In the genomic region with DNA sequence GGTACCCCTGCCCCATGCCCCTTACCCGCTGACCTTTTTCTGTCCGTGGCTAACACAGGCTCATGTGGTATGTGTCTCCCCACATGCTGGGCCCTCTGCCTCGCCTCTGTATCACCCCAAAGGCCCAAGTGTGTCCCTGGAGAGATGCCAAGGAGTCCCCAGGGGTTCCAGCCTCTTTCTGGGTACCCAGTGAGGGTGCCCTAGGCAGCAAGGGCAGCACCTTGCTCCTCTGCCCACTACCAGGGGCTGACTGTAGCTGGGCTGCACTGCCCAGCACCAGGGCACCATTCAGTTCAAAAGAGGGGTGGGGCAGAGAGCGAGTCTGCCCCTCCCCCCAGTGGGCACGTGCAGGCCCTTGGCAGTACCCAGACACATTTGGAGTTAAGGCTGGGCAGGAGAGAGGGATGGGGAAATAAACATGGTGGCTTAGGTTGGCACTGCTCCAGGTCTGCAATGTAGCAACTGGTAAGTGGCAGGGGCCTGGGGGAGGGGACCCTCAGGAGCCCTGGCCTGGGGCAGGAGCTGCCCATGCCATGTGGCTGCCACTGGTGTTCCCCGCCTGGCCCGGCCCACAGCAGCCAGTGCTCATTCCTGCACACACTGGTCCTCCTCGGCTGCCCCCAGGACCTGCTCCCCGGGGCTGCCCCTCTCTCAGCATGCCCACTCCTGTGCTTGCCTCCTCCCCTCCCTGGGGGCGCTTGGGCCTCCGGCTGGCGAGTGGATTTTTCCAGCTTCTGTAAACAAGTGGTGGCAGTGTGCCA, we compare ENCODE assay signal across 9 cellular contexts. TPM values are rescaled to one million over a fixed set of nuclear protein-coding genes. Genes with fewer than 3 reads are reported as not detected.
DNase-seq lines count a peak whose midpoint lies in the region; ATAC-seq, FAIRE-seq and TF ChIP-seq lines count a peak whose summit lies in the region.
"Had no signal": no experiment of that assay in that cellular context is flagged by ENCODE, and none has a peak within 500 bp of the region (broad histone marks: within the 10 kb centered on the region; RNA-seq: fewer than 3 reads in every experiment).

No MANE protein-coding gene starts in this region.

- H3K4me1 Mint-ChIP-seq in activated T-helper 17 cell treated with anti-CD3 and anti-CD28 coated beads, Interleukin-2, amount 50 U/mL, for 72 hours = peaks cover 22% of the 10 kb centered on the region

- H3K36me3 ChIP-seq in keratinocyte (ENCODE audit: control insufficient read depth in 2 of 2, extremely low read depth in 1 of 2, insufficient read depth in 2 of 2, low read length in 2 of 2) (no peaks in the 10 kb centered on the region), stomach (peaks cover 5 to 14% (median 13%) of the 10 kb centered on the region in 4 donors)

- dilution Hi-C loops in keratinocyte (cut with MboI; ENCODE audit: extremely low pct_ligation_motif_present, low sequenced_read_pairs) = no loop called here

- no peaks in the 10 kb centered on the region for H3K27me3 ChIP-seq in keratinocyte (ENCODE audit: control insufficient read depth, extremely low read depth, insufficient read depth, low read length)
- H3K27me3 ChIP-seq in stomach = no peaks in the 10 kb centered on the region

- H3K27me3 Mint-ChIP-seq in activated T-helper 17 cell treated with anti-CD3 and anti-CD28 coated beads, Interleukin-2, amount 50 U/mL, for 72 hours = no peaks in the 10 kb centered on the region

- ATAC-seq in activated T-helper 17 cell treated with anti-CD3 and anti-CD28 coated beads, Interleukin-2, amount 50 U/mL, for 72 hours (replicated peaks) = no peak
- ATAC-seq in GM18870 (IDR thresholded peaks at IDR 0.05; ENCODE audit: unreplicated experiment) (no peak), GM21786 (IDR thresholded peaks at IDR 0.05; ENCODE audit: unreplicated experiment) (no peak)

- no peak for TF ChIP-seq EP300 in stomach (IDR thresholded peaks at IDR 0.05)

- no peak overlapping the region for H3K27ac ChIP-seq in keratinocyte (ENCODE audit: control insufficient read depth, insufficient read depth, low read length)
- H3K27ac ChIP-seq in stomach = peak overlapping the region; percentile 90 to 98 (median 97)

- H3K79me2 ChIP-seq in keratinocyte (ENCODE audit: control insufficient read depth, insufficient read depth, low read length) = no peaks in the 10 kb centered on the region

- DNase-seq in AML-193 (lab: John Stamatoyannopoulos, UW) (peak; percentile 20 to 47), NCI-H128 (lab: John Stamatoyannopoulos, UW; ENCODE audit: unreplicated experiment) (peak; percentile 67), keratinocyte (ENCODE audit: low read depth, low spot score) (no peak), stomach (peak; percentile 95), AG20443 (ENCODE audit: low spot score) (no peak)

- no peaks in the 10 kb centered on the region for H4K20me1 ChIP-seq in keratinocyte (ENCODE audit: control insufficient read depth, extremely low read depth, insufficient read depth, low read length)

- no peak for TF ChIP-seq CTCF in keratinocyte (optimal IDR thresholded peaks at IDR 0.05 in 1 of 3, IDR thresholded peaks at IDR 0.05 in 1 of 3, conservative IDR thresholded peaks at IDR 0.05 in 1 of 3; ENCODE audit: extremely low read depth in 1 of 3, insufficient read depth in 2 of 3, low read length in 3 of 3)
- TF ChIP-seq CTCF in stomach (IDR thresholded peaks at IDR 0.05) = no peak

- H3K9me1 ChIP-seq in keratinocyte (ENCODE audit: control insufficient read depth, extremely low read depth, insufficient read depth, low read length) = no peaks in the 10 kb centered on the region

- 10 to 26% (median 19%) methylated on average over 2 to 12 of the region's 12 CpGs for WGBS in stomach, 5 donors

- no peaks in the 10 kb centered on the region for H3K9me3 Mint-ChIP-seq in activated T-helper 17 cell treated with anti-CD3 and anti-CD28 coated beads, Interleukin-2, amount 50 U/mL, for 72 hours

- H3K27ac Mint-ChIP-seq in activated T-helper 17 cell treated with anti-CD3 and anti-CD28 coated beads, Interleukin-2, amount 50 U/mL, for 72 hours = peak overlapping the region; percentile 89

- H3K9me3 ChIP-seq in keratinocyte (ENCODE audit: control insufficient read depth, low read depth, low read length) (no peaks in the 10 kb centered on the region), stomach (no peaks in the 10 kb centered on the region)

- intact Hi-C loops in stomach (cut with DNase I; ENCODE audit: low total_unique reads) = no loop called here

- H3K4me3 Mint-ChIP-seq in activated T-helper 17 cell treated with anti-CD3 and anti-CD28 coated beads, Interleukin-2, amount 50 U/mL, for 72 hours = no peak overlapping the region

- no peak for FAIRE-seq in keratinocyte (lab: Jason Lieb, UNC)

- H3K4me3 ChIP-seq in keratinocyte (ENCODE audit: control insufficient read depth in 2 of 3, extremely low read depth in 1 of 3, insufficient read depth in 2 of 3, low read depth in 1 of 3, low read length in 3 of 3) (no peak overlapping the region), stomach (peak overlapping the region; percentile 18 to 41 (median 30))

- H3K4me1 ChIP-seq in keratinocyte (ENCODE audit: control insufficient read depth, extremely low read depth, insufficient read depth, low read length) (peaks cover 58% of the 10 kb centered on the region), stomach (peaks cover 94 to 100% (median 99%) of the 10 kb centered on the region in 4 donors)

- H3K9ac ChIP-seq in keratinocyte (ENCODE audit: control insufficient read depth, extremely low read depth, insufficient read depth, low read length) = no peak overlapping the region

- H3K36me3 Mint-ChIP-seq in activated T-helper 17 cell treated with anti-CD3 and anti-CD28 coated beads, Interleukin-2, amount 50 U/mL, for 72 hours (ENCODE audit: low read depth) = no peaks in the 10 kb centered on the region

- H3K4me2 ChIP-seq in keratinocyte (ENCODE audit: control insufficient read depth, extremely low read depth, insufficient read depth, low read depth, low read length) = peak overlapping the region; percentile 35

- H2AFZ ChIP-seq in keratinocyte (ENCODE audit: control insufficient read depth, low read length) = no peak overlapping the region

- TF ChIP-seq POLR2A in stomach (IDR thresholded peaks at IDR 0.05) = no peak

RNA-seq across cellular contexts. Expression of a gene that starts 9.1 kb away (rescaled TPM):
- 10 to 100 TPM; 10.3 to 14.4 TPM for total RNA-seq in activated T-helper 17 cell treated with anti-CD3 and anti-CD28 coated beads, Interleukin-2, amount 50 U/mL, for 72 hours
- polyA plus RNA-seq in keratinocyte (3.3 to 5.9 TPM (median 4.5 TPM) in 3 replicates), stomach (10 to 100 TPM; 21.4 to 37.0 (median 26.4) TPM)
- 2.3 TPM for polyA plus RNA-seq in keratinocyte (2011; ENCODE audit: low read depth)
- 2.5 and 4.4 TPM in 2 replicates for polyA plus RNA-seq in keratinocyte (2011; cell fraction: cytosol; rRNA removed)
- 5.2 and 5.8 TPM in 2 replicates for polyA plus RNA-seq in keratinocyte (2011; cell fraction: nucleus; rRNA removed)
- polyA plus RNA-seq in keratinocyte (2012; ENCODE audit: low replicate concordance) = 4.9 and 8.4 TPM in 2 replicates
- 4.8 to 14.7 TPM (median 4.9 TPM) in 3 replicates for polyA minus RNA-seq in keratinocyte
- polyA minus RNA-seq in keratinocyte (2011; cell fraction: cytosol; rRNA and poly(A)+ RNA removed) = 5.6 TPM
- polyA minus RNA-seq in keratinocyte (2011; cell fraction: nucleus; rRNA and poly(A)+ RNA removed) = 2.4 and 3.2 TPM in 2 replicates
- 10 to 100 TPM; 21.1 to 52.2 (median 38.4) TPM for total RNA-seq in stomach

RNA-seq across cellular contexts. Expression of a gene that starts 17.7 kb away (rescaled TPM):
- 100 to 1,000 TPM in 1 of 2 donors, 10 to 100 TPM in 1; 83.5 to 140 TPM for total RNA-seq in activated T-helper 17 cell treated with anti-CD3 and anti-CD28 coated beads, Interleukin-2, amount 50 U/mL, for 72 hours
- polyA plus RNA-seq in keratinocyte (45.3 to 77.3 TPM (median 47.2 TPM) in 3 replicates), stomach (10 to 100 TPM; 24.1 to 49.5 (median 32.7) TPM)
- polyA plus RNA-seq in keratinocyte (2011; ENCODE audit: low read depth) = 20.0 TPM
- 54.1 and 62.2 TPM in 2 replicates for polyA plus RNA-seq in keratinocyte (2011; cell fraction: cytosol; rRNA removed)
- 134 and 168 TPM in 2 replicates for polyA plus RNA-seq in keratinocyte (2011; cell fraction: nucleus; rRNA removed)
- polyA plus RNA-seq in keratinocyte (2012; ENCODE audit: low replicate concordance) = 30.8 and 51.5 TPM in 2 replicates
- polyA minus RNA-seq in keratinocyte = 82.2 to 244 TPM (median 85.5 TPM) in 3 replicates
- 97.8 TPM for polyA minus RNA-seq in keratinocyte (2011; cell fraction: cytosol; rRNA and poly(A)+ RNA removed)
- 89.3 and 107 TPM in 2 replicates for polyA minus RNA-seq in keratinocyte (2011; cell fraction: nucleus; rRNA and poly(A)+ RNA removed)
- total RNA-seq in stomach = 100 to 1,000 TPM in 2 of 5 donors, 10 to 100 TPM in 3; 55.4 to 336 (median 91.6) TPM

RNA-seq across cellular contexts. Expression of a gene that starts 28.5 kb away (rescaled TPM):
- 10 to 100 TPM; 12.2 to 21.8 TPM for total RNA-seq in activated T-helper 17 cell treated with anti-CD3 and anti-CD28 coated beads, Interleukin-2, amount 50 U/mL, for 72 hours
- 0.46 to 7.5 TPM (median 1.0 TPM) in 3 replicates for polyA plus RNA-seq in keratinocyte
- polyA plus RNA-seq in keratinocyte (2011; ENCODE audit: low read depth) = 25.7 TPM
- polyA plus RNA-seq in keratinocyte (2011; cell fraction: cytosol; rRNA removed) = 2.4 and 5.9 TPM in 2 replicates
- 8.9 and 15.2 TPM in 2 replicates for polyA plus RNA-seq in keratinocyte (2011; cell fraction: nucleus; rRNA removed)
- 12.2 and 71.1 TPM in 2 replicates for polyA plus RNA-seq in keratinocyte (2012; ENCODE audit: low replicate concordance)
- polyA minus RNA-seq in keratinocyte = 2.1 to 31.5 TPM (median 3.6 TPM) in 3 replicates
- polyA minus RNA-seq in keratinocyte (2011; cell fraction: cytosol; rRNA and poly(A)+ RNA removed) = 7.7 TPM
- 5.7 and 10.2 TPM in 2 replicates for polyA minus RNA-seq in keratinocyte (2011; cell fraction: nucleus; rRNA and poly(A)+ RNA removed)
- total RNA-seq in stomach = 10 to 100 TPM in 2 of 5 donors, 1 to 10 TPM in 3; 2.8 to 14.9 (median 9.0) TPM
- polyA plus RNA-seq in stomach = 10 to 100 TPM in 1 of 3 donors, 1 to 10 TPM in 2; 5.5 to 20.5 (median 9.6) TPM

RNA-seq across cellular contexts. Expression of a gene that starts 49.9 kb away (rescaled TPM):
- 100 to 1,000 TPM in 1 of 2 donors, 10 to 100 TPM in 1; 80.5 to 114 TPM for total RNA-seq in activated T-helper 17 cell treated with anti-CD3 and anti-CD28 coated beads, Interleukin-2, amount 50 U/mL, for 72 hours
- polyA plus RNA-seq in keratinocyte (41.8 to 66.8 TPM (median 56.9 TPM) in 3 replicates), stomach (10 to 100 TPM; 29.3 to 63.8 (median 32.7) TPM)
- polyA plus RNA-seq in keratinocyte (2011; ENCODE audit: low read depth) = 54.9 TPM
- 31.4 and 53.5 TPM in 2 replicates for polyA plus RNA-seq in keratinocyte (2011; cell fraction: cytosol; rRNA removed)
- 106 and 140 TPM in 2 replicates for polyA plus RNA-seq in keratinocyte (2011; cell fraction: nucleus; rRNA removed)
- 42.8 and 49.4 TPM in 2 replicates for polyA plus RNA-seq in keratinocyte (2012; ENCODE audit: low replicate concordance)
- 9.9 to 38.5 TPM (median 27.3 TPM) in 3 replicates for polyA minus RNA-seq in keratinocyte
- 23.0 TPM for polyA minus RNA-seq in keratinocyte (2011; cell fraction: cytosol; rRNA and poly(A)+ RNA removed)
- 28.5 and 50.4 TPM in 2 replicates for polyA minus RNA-seq in keratinocyte (2011; cell fraction: nucleus; rRNA and poly(A)+ RNA removed)
- 100 to 1,000 TPM in 2 of 5 donors, 10 to 100 TPM in 3; 47.1 to 322 (median 90.1) TPM for total RNA-seq in stomach

RNA-seq across cellular contexts. Expression of a gene that starts 56.7 kb away (rescaled TPM):
- not detected for total RNA-seq in activated T-helper 17 cell treated with anti-CD3 and anti-CD28 coated beads, Interleukin-2, amount 50 U/mL, for 72 hours
- 0.19 to 0.84 TPM (median 0.76 TPM) in 3 replicates for polyA plus RNA-seq in keratinocyte
- not detected for polyA plus RNA-seq in keratinocyte (2011; ENCODE audit: low read depth)
- 0.26 and 0.30 TPM in 2 replicates for polyA plus RNA-seq in keratinocyte (2011; cell fraction: cytosol; rRNA removed)
- polyA plus RNA-seq in keratinocyte (2011; cell fraction: nucleus; rRNA removed) = 0.43 and 0.45 TPM in 2 replicates
- 0.66 TPM in 1 of 2 replicates, not detected in the other for polyA plus RNA-seq in keratinocyte (2012; ENCODE audit: low replicate concordance)
- 0.19 to 0.72 TPM (median 0.40 TPM) in 3 replicates for polyA minus RNA-seq in keratinocyte
- polyA minus RNA-seq in keratinocyte (2011; cell fraction: cytosol; rRNA and poly(A)+ RNA removed) = not detected
- polyA minus RNA-seq in keratinocyte (2011; cell fraction: nucleus; rRNA and poly(A)+ RNA removed) = 0.53 TPM in 1 of 2 replicates, not detected in the other
- total RNA-seq in stomach = 1 to 10 TPM in 2 of 5 donors, under 1 TPM in 1, not detected in 2; 0.55 to 1.7 (median 1.2) TPM
- polyA plus RNA-seq in stomach = 10 to 100 TPM in 1 of 3 donors, 1 to 10 TPM in 2; 1.4 to 16.2 (median 4.0) TPM
- total RNA-seq: activated CD8-positive, alpha-beta memory T cell treated with anti-CD3 and anti-CD28 coated beads for 36 hours had no signal

Comparison
In these comparisons a context has a peak if more than half of its experiments do, and no peak if none do; other contexts are left out.
1. DNase-seq: peak in AML-193 (2 of 2), NCI-H128 (single experiment) and stomach (single experiment); none in keratinocyte (single experiment) and AG20443 (single experiment).
2. H3K4me3 ChIP-seq: peak in stomach (4 of 4); none in keratinocyte (0 of 3).